ENCODE assay signal across 22 cellular contexts in the genomic region with DNA sequence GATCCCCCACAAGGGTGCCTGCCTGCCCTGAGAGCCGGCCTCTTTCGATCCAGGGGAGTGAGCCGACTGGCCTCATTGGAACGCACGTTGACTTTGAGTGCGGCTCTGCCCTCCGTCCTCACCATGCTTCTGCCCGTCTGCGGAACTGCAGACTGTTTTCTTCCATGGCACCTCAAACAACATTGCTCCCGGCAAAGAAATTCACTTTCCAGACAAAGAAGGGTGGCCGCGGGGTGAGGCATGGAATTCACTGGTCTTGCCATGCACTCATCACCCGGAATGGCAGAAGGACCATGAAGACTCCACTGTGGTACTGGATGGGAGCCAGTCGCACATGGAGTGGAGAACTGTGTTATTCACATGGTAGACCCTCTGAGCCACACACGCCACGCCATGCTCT.
"Had no signal": no experiment of that assay in that cellular context is flagged by ENCODE, and none has a peak within 500 bp of the region (broad histone marks: within the 10 kb centered on the region; RNA-seq: fewer than 3 reads in every experiment).

No MANE protein-coding gene starts in this region.

- DNase-seq: Kasumi-1, MM.1S, NCI-H1092 treated with DMSO at 0.1 percent for 48 hours, NCI-H1436, NCI-H187, NCI-H2029, NCI-H2081 treated with DMSO at 0.1 percent for 48 hours, NCI-H2171, NCI-H226, NCI-H446, NCI-H510A, NCI-H524 treated with DMSO at 0.1 percent for 48 hours, NCI-H69, NCI-H774, SHP77 treated with DMSO at 0.1 percent for 48 hours, SJCRH30, SW 1271, T-cell had no signal

- H3K4me2 ChIP-seq: KMS-11 had no signal

- H3K9ac ChIP-seq: KMS-11 had no signal

- H3K36me3 ChIP-seq: SJCRH30 had no signal

- ATAC-seq: HepG2, Right ventricle myocardium inferior, T-cell had no signal

- H3K4me3 ChIP-seq: K562, SJCRH30 had no signal

- H3K27ac ChIP-seq: KMS-11, SJCRH30 had no signal

- H3K4me1 ChIP-seq: SJCRH30 had no signal
